In genomic region chr4:8788174-8788573, GRCh38 we compare ENCODE assay signal across 23 cellular contexts.
"Had no signal": no experiment of that assay in that cellular context is flagged by ENCODE, and none has a peak within 500 bp of the region (broad histone marks: within the 10 kb centered on the region; RNA-seq: fewer than 3 reads in every experiment).

No MANE protein-coding gene starts in this region.

- DNase-seq: colonic mucosa; cortex of kidney; dermis blood vessel endothelial cell; dorsolateral prefrontal cortex; effector CD4-positive, alpha-beta T cell; effector CD8-positive, alpha-beta T cell; effector memory CD4-positive, alpha-beta T cell; effector memory CD8-positive, alpha-beta T cell; endodermal cell; erythroblast; esophagus squamous epithelium; foreskin fibroblast; foreskin keratinocyte; foreskin melanocyte; gastrocnemius medialis; glutamatergic neuron; head of caudate nucleus; heart left ventricle; heart right ventricle had no signal

- H3K27me3 ChIP-seq: colonic mucosa, foreskin keratinocyte, gastrocnemius medialis had no signal

- H3K36me3 ChIP-seq: colonic mucosa, esophagus muscularis mucosa, esophagus squamous epithelium, gastrocnemius medialis, gastroesophageal sphincter, heart left ventricle, heart right ventricle had no signal

- H3K4me1 ChIP-seq: colonic mucosa, esophagus muscularis mucosa, esophagus squamous epithelium, foreskin keratinocyte, gastrocnemius medialis, gastroesophageal sphincter, heart left ventricle, heart right ventricle had no signal

- H3K27ac ChIP-seq: colonic mucosa, coronary artery, dorsolateral prefrontal cortex, epithelial cell of prostate, esophagus muscularis mucosa, esophagus squamous epithelium, foreskin keratinocyte, gastrocnemius medialis, gastroesophageal sphincter, heart left ventricle, heart right ventricle had no signal

- H3K9me3 ChIP-seq: colonic mucosa, esophagus muscularis mucosa, esophagus squamous epithelium, gastrocnemius medialis, gastroesophageal sphincter, heart left ventricle, heart right ventricle had no signal

- H3K4me3 ChIP-seq: colonic mucosa, coronary artery, dorsolateral prefrontal cortex, esophagus muscularis mucosa, esophagus squamous epithelium, gastrocnemius medialis, gastroesophageal sphincter, heart left ventricle, heart right ventricle had no signal
